ENCODE assay signal across 9 cellular contexts in genomic region chr6:44254957-44255808, GRCh38. TPM values are rescaled to one million over a fixed set of nuclear protein-coding genes. Genes with fewer than 3 reads are reported as not detected.
DNase-seq lines count a peak whose midpoint lies in the region; ATAC-seq and TF ChIP-seq lines count a peak whose summit lies in the region.
"Had no signal": no experiment of that assay in that cellular context is flagged by ENCODE, and none has a peak within 500 bp of the region (broad histone marks: within the 10 kb centered on the region; RNA-seq: fewer than 3 reads in every experiment).

No MANE protein-coding gene starts in this region.

- peak overlapping the region in 3 of 4 donors; percentile 3 to 94 (median 13) for H3K27ac ChIP-seq in sigmoid colon

- 64 to 77% methylated on average over 19 of the region's 19 CpGs for WGBS in sigmoid colon, 2 donors

- TF ChIP-seq CTCF in GM12865 (IDR thresholded peaks at IDR 0.05; ENCODE audit: insufficient read depth, low read depth, low read length, missing control alignments): no peak
- TF ChIP-seq CTCF in brain (conservative IDR thresholded peaks at IDR 0.05): no peak
- no peak for TF ChIP-seq CTCF in sigmoid colon (IDR thresholded peaks at IDR 0.05)
- no peak for TF ChIP-seq CTCF in mucosa of descending colon (IDR thresholded peaks at IDR 0.05)

- H3K27ac Mint-ChIP-seq in brain: peak overlapping the region; percentile 52 to 98 (median 93)

- intact Hi-C loops in sigmoid colon (cut with DNase I) (loop anchor here (5.0 kb wide), 1 partner anchor 158 kb away; no protein-coding TSS in a partner anchor), mucosa of descending colon (cut with DNase I, micrococcal nuclease) (no loop called here)

- peaks cover 79% of the 10 kb centered on the region for H3K4me1 Mint-ChIP-seq in brain

- DNase-seq in GM12865 (ENCODE audit: low read depth) (peak; percentile 55), NT2/D1 (ENCODE audit: low read depth, low spot score) (no peak), sigmoid colon (no peak), mucosa of descending colon (no peak)

- H3K36me3 ChIP-seq in NT2/D1 (ENCODE audit: insufficient read depth, insufficient read length, low read length): peaks cover 83% of the 10 kb centered on the region
- peaks cover 47 to 64% (median 55%) of the 10 kb centered on the region in 4 donors for H3K36me3 ChIP-seq in sigmoid colon
- H3K36me3 ChIP-seq in mucosa of descending colon (ENCODE audit: low read depth): peaks cover 26% of the 10 kb centered on the region

- no peak for TF ChIP-seq POLR2A in sigmoid colon (IDR thresholded peaks at IDR 0.05)

- H3K4me3 Mint-ChIP-seq in brain: peak overlapping the region; percentile 86 to 96 (median 92)

- H3K4me3 ChIP-seq in GM12865 (ENCODE audit: low read depth, low read length): peak overlapping the region; percentile 87
- no peak overlapping the region for H3K4me3 ChIP-seq in NT2/D1 (ENCODE audit: insufficient read length, low read depth)
- no peak overlapping the region for H3K4me3 ChIP-seq in sigmoid colon
- no peak overlapping the region for H3K4me3 ChIP-seq in mucosa of descending colon
- H3K4me3 ChIP-seq: lung had no signal

- H3K36me3 Mint-ChIP-seq in brain: peaks cover 59% of the 10 kb centered on the region

- peaks cover 3% of the 10 kb centered on the region for H3K4me1 ChIP-seq in NT2/D1 (ENCODE audit: insufficient read depth, insufficient read length)
- peaks cover 0 to 26% (median 19%) of the 10 kb centered on the region in 4 donors for H3K4me1 ChIP-seq in sigmoid colon
- H3K4me1 ChIP-seq in mucosa of descending colon (ENCODE audit: low read depth): peaks cover 16% of the 10 kb centered on the region

- H3K9me3 Mint-ChIP-seq in brain: peaks cover 0 to 8% (median 0%) of the 10 kb centered on the region in 5 experiments

- peaks cover 6% of the 10 kb centered on the region for H3K27me3 Mint-ChIP-seq in brain

- no peak for ATAC-seq in HG02623 (IDR thresholded peaks at IDR 0.05; ENCODE audit: unreplicated experiment)
- no peak for ATAC-seq in mucosa of descending colon
- ATAC-seq in GM19328 (IDR thresholded peaks at IDR 0.05; ENCODE audit: unreplicated experiment): no peak
- ATAC-seq in HG03571 (IDR thresholded peaks at IDR 0.05; ENCODE audit: unreplicated experiment): no peak

- no peaks in the 10 kb centered on the region for H3K27me3 ChIP-seq in NT2/D1 (ENCODE audit: insufficient read depth, insufficient read length)
- no peaks in the 10 kb centered on the region for H3K27me3 ChIP-seq in sigmoid colon

- peak overlapping the region; percentile 11 for H3K9ac ChIP-seq in NT2/D1 (ENCODE audit: insufficient read length, low read depth)

- H3K9me3 ChIP-seq in NT2/D1 (ENCODE audit: insufficient read depth, low read length) (no peaks in the 10 kb centered on the region), sigmoid colon (no peaks in the 10 kb centered on the region), mucosa of descending colon (no peaks in the 10 kb centered on the region)

- TF ChIP-seq EP300 in sigmoid colon (IDR thresholded peaks at IDR 0.05): no peak

RNA-seq across cellular contexts. Expression of gene SLC35B2, which starts 2.1 kb away (rescaled TPM):
- polyA plus RNA-seq in brain (ENCODE audit: insufficient read depth, low read depth, low replicate concordance): 68.7 TPM
- 10 to 100 TPM; 25.3 to 28.8 (median 27.2) TPM for total RNA-seq in sigmoid colon
- polyA plus RNA-seq in sigmoid colon: 10 to 100 TPM in 1 of 3 donors, 1 to 10 TPM in 2; 7.2 to 36.9 (median 7.9) TPM
- total RNA-seq in mucosa of descending colon: 10 to 100 TPM; 24.9 to 38.0 (median 31.6) TPM

RNA-seq across cellular contexts. Expression of gene HSP90AB1, which starts 8.3 kb away (rescaled TPM):
- polyA plus RNA-seq in brain (ENCODE audit: insufficient read depth, low read depth, low replicate concordance) (1,424 TPM), sigmoid colon (100 to 1,000 TPM; 182 to 484 (median 320) TPM)
- total RNA-seq in sigmoid colon (100 to 1,000 TPM; 442 to 569 (median 518) TPM), mucosa of descending colon (100 to 1,000 TPM; 322 to 593 (median 399) TPM)

RNA-seq across cellular contexts. Expression of gene NFKBIE, which starts 10.2 kb away (rescaled TPM):
- polyA plus RNA-seq in brain (ENCODE audit: insufficient read depth, low read depth, low replicate concordance) (10.8 TPM), sigmoid colon (10 to 100 TPM in 2 of 3 donors, 1 to 10 TPM in 1; 8.4 to 16.2 (median 13.4) TPM)
- total RNA-seq in sigmoid colon (10 to 100 TPM in 1 of 4 donors, 1 to 10 TPM in 3; 4.7 to 13.6 (median 8.4) TPM), mucosa of descending colon (10 to 100 TPM in 2 of 3 donors, 1 to 10 TPM in 1; 8.7 to 13.4 (median 10.8) TPM)

RNA-seq across cellular contexts. Expression of gene TMEM151B, which starts 15.1 kb away (rescaled TPM):
- polyA plus RNA-seq in brain (ENCODE audit: insufficient read depth, low read depth, low replicate concordance) (45.5 TPM), sigmoid colon (under 1 TPM in 1 of 3 donors, not detected in 2; 0.63 TPM)
- total RNA-seq in sigmoid colon (1 to 10 TPM in 1 of 4 donors, under 1 TPM in 3; 0.16 to 1.1 (median 0.68) TPM), mucosa of descending colon (1 to 10 TPM in 1 of 3 donors, under 1 TPM in 2; 0.17 to 1.4 (median 0.31) TPM)

RNA-seq across cellular contexts. Expression of gene SLC29A1, which starts 31.8 kb away (rescaled TPM):
- polyA plus RNA-seq in brain (ENCODE audit: insufficient read depth, low read depth, low replicate concordance): 35.6 TPM
- total RNA-seq in sigmoid colon: 100 to 1,000 TPM; 147 to 195 (median 180) TPM
- polyA plus RNA-seq in sigmoid colon: 10 to 100 TPM in 2 of 3 donors, 1 to 10 TPM in 1; 4.2 to 24.8 (median 10.8) TPM
- total RNA-seq in mucosa of descending colon: 100 to 1,000 TPM in 1 of 3 donors, 10 to 100 TPM in 2; 12.9 to 140 (median 14.8) TPM
